ENCODE assay signal across 14 cellular contexts in genomic region chr2:232700154-232700553, GRCh38. TPM values are rescaled to one million over a fixed set of nuclear protein-coding genes. Genes with fewer than 3 reads are reported as not detected.
DNase-seq lines count a peak whose midpoint lies in the region; ATAC-seq, FAIRE-seq and TF ChIP-seq lines count a peak whose summit lies in the region.
"Had no signal": no experiment of that assay in that cellular context is flagged by ENCODE, and none has a peak within 500 bp of the region (broad histone marks: within the 10 kb centered on the region; RNA-seq: fewer than 3 reads in every experiment).

No MANE protein-coding gene starts in this region.

- H3K9me3 ChIP-seq in CD4-positive, alpha-beta memory T cell (ENCODE audit: control insufficient read depth in 1 of 2, low read length in 2 of 2), result no peaks in the 10 kb centered on the region
- no peaks in the 10 kb centered on the region for H3K9me3 ChIP-seq in astrocyte (ENCODE audit: insufficient read depth, low read depth, low read length)
- H3K9me3 ChIP-seq: testis had no signal

- H3K9me3 Mint-ChIP-seq in CD4-positive, alpha-beta memory T cell, result peaks cover 0 to 2% (median 0%) of the 10 kb centered on the region in 8 donors
- H3K9me3 Mint-ChIP-seq in HFFc6 (no peaks in the 10 kb centered on the region), astrocyte (ENCODE audit: unreplicated experiment) (no peaks in the 10 kb centered on the region), nephron progenitor cell (peaks cover 4% of the 10 kb centered on the region)

- H3K4me1 ChIP-seq in CD4-positive, alpha-beta memory T cell (ENCODE audit: insufficient read depth, low read length), result peaks cover 48% of the 10 kb centered on the region
- peaks cover 9% of the 10 kb centered on the region for H3K4me1 ChIP-seq in astrocyte (ENCODE audit: insufficient read depth, low read length)

- no peak overlapping the region for H3K9ac ChIP-seq in astrocyte (ENCODE audit: low read length)

- no peaks in the 10 kb centered on the region for H3K27me3 ChIP-seq in CD4-positive, alpha-beta memory T cell (ENCODE audit: insufficient read depth, low read length)
- H3K27me3 ChIP-seq in astrocyte (ENCODE audit: insufficient read depth, low read length), result no peaks in the 10 kb centered on the region
- H3K27me3 ChIP-seq: testis had no signal

- H3K4me1 Mint-ChIP-seq in CD4-positive, alpha-beta memory T cell, result peaks cover 38 to 65% (median 49%) of the 10 kb centered on the region in 4 donors
- H3K4me1 Mint-ChIP-seq in HFFc6 (ENCODE audit: low read depth), result peaks cover 29% of the 10 kb centered on the region
- peaks cover 23% of the 10 kb centered on the region for H3K4me1 Mint-ChIP-seq in astrocyte (ENCODE audit: low read depth, unreplicated experiment)
- H3K4me1 Mint-ChIP-seq in nephron progenitor cell, result peaks cover 34% of the 10 kb centered on the region

- peaks cover 57% of the 10 kb centered on the region for H4K20me1 ChIP-seq in astrocyte (ENCODE audit: insufficient read depth, low read length)

- no peaks in the 10 kb centered on the region for H3K27me3 Mint-ChIP-seq in CD4-positive, alpha-beta memory T cell
- H3K27me3 Mint-ChIP-seq in HFFc6 (ENCODE audit: insufficient read depth) (no peaks in the 10 kb centered on the region), astrocyte (ENCODE audit: low read depth, unreplicated experiment) (no peaks in the 10 kb centered on the region), nephron progenitor cell (ENCODE audit: low read depth, poor library complexity) (no peaks in the 10 kb centered on the region)

- H3K36me3 ChIP-seq in CD4-positive, alpha-beta memory T cell (ENCODE audit: insufficient read depth, low read length), result peaks cover 5% of the 10 kb centered on the region
- no peaks in the 10 kb centered on the region for H3K36me3 ChIP-seq in astrocyte (ENCODE audit: insufficient read depth, low read length)

- no peak for TF ChIP-seq CTCF in HFFc6 (IDR thresholded peaks at IDR 0.05)
- no peak for TF ChIP-seq CTCF in astrocyte (IDR thresholded peaks at IDR 0.05; ENCODE audit: insufficient read depth, low read depth, low read length)
- TF ChIP-seq CTCF in nephron progenitor cell (IDR thresholded peaks at IDR 0.05), result no peak

- peak overlapping the region in 2 of 7 donors; percentile 55 to 56 for H3K27ac Mint-ChIP-seq in CD4-positive, alpha-beta memory T cell
- H3K27ac Mint-ChIP-seq in HFFc6 (peak overlapping the region; percentile 36), astrocyte (ENCODE audit: unreplicated experiment) (no peak overlapping the region), nephron progenitor cell (no peak overlapping the region)

- CTCF ChIA-PET in CD4-positive, alpha-beta memory T cell (lab: Charles Lee; ENCODE audit: partially characterized antibody), result no interaction called here

- intact Hi-C loops in CD4-positive, alpha-beta memory T cell (cut with micrococcal nuclease), result no loop called here

- H3K27ac ChIP-seq in CD4-positive, alpha-beta memory T cell (ENCODE audit: low read depth, low read length), result no peak overlapping the region
- no peak overlapping the region for H3K27ac ChIP-seq in astrocyte (ENCODE audit: low read depth, low read length)

- FAIRE-seq in astrocyte (lab: Jason Lieb, UNC), result peak; percentile 17

- H3K79me2 ChIP-seq in astrocyte (ENCODE audit: insufficient read depth, low read length), result peaks cover 74% of the 10 kb centered on the region

- H3K4me2 ChIP-seq in astrocyte (ENCODE audit: low read length), result peak overlapping the region; percentile 95

- peak overlapping the region in 6 of 8 donors; percentile 27 to 91 (median 40) for H3K4me3 Mint-ChIP-seq in CD4-positive, alpha-beta memory T cell
- H3K4me3 Mint-ChIP-seq in HFFc6 (peak overlapping the region; percentile 98), astrocyte (ENCODE audit: unreplicated experiment) (peak overlapping the region; percentile 98), nephron progenitor cell (peak overlapping the region; percentile 99)

- POLR2A ChIA-PET in CD4-positive, alpha-beta memory T cell (lab: Charles Lee; ENCODE audit: partially characterized antibody), result no interaction called here

- peaks cover 30 to 36% of the 10 kb centered on the region in 2 donors for H3K36me3 Mint-ChIP-seq in CD4-positive, alpha-beta memory T cell
- H3K36me3 Mint-ChIP-seq in HFFc6 (ENCODE audit: low read depth), result peaks cover 34% of the 10 kb centered on the region
- peaks cover 4% of the 10 kb centered on the region for H3K36me3 Mint-ChIP-seq in astrocyte (ENCODE audit: low read depth, unreplicated experiment)
- H3K36me3 Mint-ChIP-seq in nephron progenitor cell (ENCODE audit: low read depth), result peaks cover 41% of the 10 kb centered on the region

- no peak overlapping the region for H2AFZ ChIP-seq in astrocyte (ENCODE audit: low read depth, low read length)

- no peak for ATAC-seq in HG03175 (IDR thresholded peaks at IDR 0.05; ENCODE audit: unreplicated experiment)
- ATAC-seq: activated CD4-positive, CD25-positive, alpha-beta regulatory T cell treated with anti-CD3 and anti-CD28 coated beads, Interleukin-2, amount 50 U/mL, for 24 hours had no signal

- H3K4me3 ChIP-seq in CD4-positive, alpha-beta memory T cell (ENCODE audit: low read length in 2 of 2), result no peak overlapping the region
- no peak overlapping the region for H3K4me3 ChIP-seq in astrocyte (ENCODE audit: insufficient read depth, low read depth, low read length)
- H3K4me3 ChIP-seq: testis had no signal

- DNase-seq in CD4-positive, alpha-beta memory T cell, result no peak
- DNase-seq in HFFc6 (no peak), astrocyte (ENCODE audit: low read depth) (no peak), nephron progenitor cell (no peak), NCI-H2227 treated with DMSO at 0.1 percent for 48 hours (lab: John Stamatoyannopoulos, UW) (no peak), cerebellar cortex (ENCODE audit: low spot score) (no peak), retina (no peak)
- DNase-seq: activated effector memory CD4-positive, alpha-beta T cell treated with anti-CD3 and anti-CD28 coated beads, Interleukin-2, amount 50 U/mL, for 16 hours; DMS 273 treated with DMSO at 0.1 percent for 48 hours; head of caudate nucleus; SW 1271; testis had no signal

RNA-seq across cellular contexts. Expression of gene GIGYF2, which starts 3.0 kb away (rescaled TPM):
- total RNA-seq in CD4-positive, alpha-beta memory T cell, result 10 to 100 TPM; 82.1 to 89.6 TPM
- polyA plus RNA-seq in CD4-positive, alpha-beta memory T cell, result 10 to 100 TPM in 1 of 2 donors, 1 to 10 TPM in 1; 6.7 to 35.9 TPM
- 10 to 100 TPM; 36.9 to 44.6 (median 42.3) TPM for total RNA-seq in HFFc6 (2021; fragmentation: NEBNext Ultra II Directional; extraction: Animal tissue kit (Norgen Biotek cat#: 25700))
- 40.9 and 47.1 TPM in 2 replicates for total RNA-seq in astrocyte

Comparison
In these comparisons a context has a peak if more than half of its experiments do, and no peak if none do; other contexts are left out.
1. H3K4me3 Mint-ChIP-seq: peak in every context shown above with its lines; median percentile 99 in nephron progenitor cell; 98 in HFFc6; 98 in astrocyte; 40 in CD4-positive, alpha-beta memory T cell.